In genomic region chr12:132194056-132194455, GRCh38 we compare ENCODE assay signal across 1 cellular context.
TF ChIP-seq lines count a peak whose summit lies in the region.

No MANE protein-coding gene starts in this region.

TF ChIP-seq in liver, 16 proteins besides CTCF, POLR2A, EP300 and RAD21 (continued from another document):
- TF ChIP-seq, protein P1, sequence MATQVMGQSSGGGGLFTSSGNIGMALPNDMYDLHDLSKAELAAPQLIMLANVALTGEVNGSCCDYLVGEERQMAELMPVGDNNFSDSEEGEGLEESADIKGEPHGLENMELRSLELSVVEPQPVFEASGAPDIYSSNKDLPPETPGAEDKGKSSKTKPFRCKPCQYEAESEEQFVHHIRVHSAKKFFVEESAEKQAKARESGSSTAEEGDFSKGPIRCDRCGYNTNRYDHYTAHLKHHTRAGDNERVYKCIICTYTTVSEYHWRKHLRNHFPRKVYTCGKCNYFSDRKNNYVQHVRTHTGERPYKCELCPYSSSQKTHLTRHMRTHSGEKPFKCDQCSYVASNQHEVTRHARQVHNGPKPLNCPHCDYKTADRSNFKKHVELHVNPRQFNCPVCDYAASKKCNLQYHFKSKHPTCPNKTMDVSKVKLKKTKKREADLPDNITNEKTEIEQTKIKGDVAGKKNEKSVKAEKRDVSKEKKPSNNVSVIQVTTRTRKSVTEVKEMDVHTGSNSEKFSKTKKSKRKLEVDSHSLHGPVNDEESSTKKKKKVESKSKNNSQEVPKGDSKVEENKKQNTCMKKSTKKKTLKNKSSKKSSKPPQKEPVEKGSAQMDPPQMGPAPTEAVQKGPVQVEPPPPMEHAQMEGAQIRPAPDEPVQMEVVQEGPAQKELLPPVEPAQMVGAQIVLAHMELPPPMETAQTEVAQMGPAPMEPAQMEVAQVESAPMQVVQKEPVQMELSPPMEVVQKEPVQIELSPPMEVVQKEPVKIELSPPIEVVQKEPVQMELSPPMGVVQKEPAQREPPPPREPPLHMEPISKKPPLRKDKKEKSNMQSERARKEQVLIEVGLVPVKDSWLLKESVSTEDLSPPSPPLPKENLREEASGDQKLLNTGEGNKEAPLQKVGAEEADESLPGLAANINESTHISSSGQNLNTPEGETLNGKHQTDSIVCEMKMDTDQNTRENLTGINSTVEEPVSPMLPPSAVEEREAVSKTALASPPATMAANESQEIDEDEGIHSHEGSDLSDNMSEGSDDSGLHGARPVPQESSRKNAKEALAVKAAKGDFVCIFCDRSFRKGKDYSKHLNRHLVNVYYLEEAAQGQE (IDR thresholded peaks at IDR 0.05): no peak
